ENCODE assay signal across 16 cellular contexts in genomic region chr14:52948039-52948438, GRCh38. TPM values are rescaled to one million over a fixed set of nuclear protein-coding genes. Genes with fewer than 3 reads are reported as not detected.
DNase-seq lines count a peak whose midpoint lies in the region; ATAC-seq and TF ChIP-seq lines count a peak whose summit lies in the region.
"Had no signal": no experiment of that assay in that cellular context is flagged by ENCODE, and none has a peak within 500 bp of the region (broad histone marks: within the 10 kb centered on the region; RNA-seq: fewer than 3 reads in every experiment).

No MANE protein-coding gene starts in this region.

- TF ChIP-seq POLR2A in IMR-90 (IDR thresholded peaks at IDR 0.05; ENCODE audit: low read depth, low read length) (no peak), prostate gland (IDR thresholded peaks at IDR 0.05) (no peak)

- peak overlapping the region; percentile 33; the same call in 1 of the 2 replicates for H3K27ac ChIP-seq in ACC112 (ENCODE audit: low read depth, low read length)
- H3K27ac ChIP-seq in IMR-90 (ENCODE audit: insufficient read depth, low read length) = no peak overlapping the region
- H3K27ac ChIP-seq in prostate gland = peak overlapping the region in 1 of 2 donors; percentile 2

- H3K9ac ChIP-seq in IMR-90 (ENCODE audit: low read depth, low read length) = peak overlapping the region; percentile 84

- intact Hi-C loops in IMR-90 (cut with micrococcal nuclease) = loop anchor here (2.0 to 10.0 kb wide), 3 partner anchors 71 to 123 kb away; no protein-coding TSS in a partner anchor
- intact Hi-C loops in prostate gland (cut with DNase I) = loop anchor here (10.0 kb wide), 1 partner anchor 73 kb away; no protein-coding TSS in a partner anchor

- in situ Hi-C loops in IMR-90 (cut with MboI; ENCODE audit: low sequenced_read_pairs) = no loop called here

- ATAC-seq in IMR-90 (ENCODE audit: low read depth) = no peak
- ATAC-seq: activated CD8-positive, alpha-beta T cell treated with anti-CD3 and anti-CD28 coated beads, Interleukin-2, amount 10 ng/mL, durations not matched to agents 7 days and 5 days; naive thymus-derived CD4-positive, alpha-beta T cell; stimulated activated naive CD8-positive, alpha-beta T cell treated with anti-CD3 and anti-CD28 coated beads, Interleukin-15, amount 100 ng/mL, for 72 hours had no signal

- H3K4me1 ChIP-seq in ACC112 (ENCODE audit: control insufficient read depth, insufficient read depth, low read length, unreplicated experiment) = peaks cover 47% of the 10 kb centered on the region
- peaks cover 7% of the 10 kb centered on the region for H3K4me1 ChIP-seq in IMR-90 (ENCODE audit: control insufficient read depth, insufficient read depth, low read length)
- H3K4me1 ChIP-seq in neuron (ENCODE audit: insufficient read depth, low read length) = peaks cover 25% of the 10 kb centered on the region
- H3K4me1 ChIP-seq in prostate gland (replicated peaks) = peaks cover 12% of the 10 kb centered on the region

- H2AK9ac ChIP-seq in IMR-90 (replicated peaks; ENCODE audit: low read depth, low read length, poor library complexity) = no peak overlapping the region

- H3K4me2 ChIP-seq in IMR-90 (ENCODE audit: low read depth, low read length) = peak overlapping the region; percentile 86

- POLR2A ChIA-PET in IMR-90 (lab: Charles Lee; ENCODE audit: unreplicated experiment) = interaction anchor here (0.6 kb wide), 1 partner anchor 1208 kb away, joined by 9 read pairs; no protein-coding TSS in a partner anchor

- dilution Hi-C loops in IMR-90 (cut with HindIII; ENCODE audit: low sequenced_read_pairs, unreplicated experiment) = no loop called here

- H2AK5ac ChIP-seq in IMR-90 (ENCODE audit: low read depth, low read length) = no peak overlapping the region

- H3K79me1 ChIP-seq in IMR-90 (ENCODE audit: low read depth in 1 of 2, low read length in 2 of 2) = peaks cover 4 to 31% of the 10 kb centered on the region in 2 experiments; a peak in 3 of 4 replicates

- TF ChIP-seq RAD21 in IMR-90 (IDR thresholded peaks at IDR 0.05; ENCODE audit: low read length) = no peak

- H3K18ac ChIP-seq in IMR-90 (ENCODE audit: low read depth, low read length) = no peak overlapping the region

- H3K14ac ChIP-seq in IMR-90 (replicated peaks; ENCODE audit: low read depth, low read length) = peak overlapping the region; percentile 66

- no peak for DNase-seq in IMR-90
- no peak for DNase-seq in fibroblast of mammary gland (ENCODE audit: low read depth)
- DNase-seq in activated CD8-positive, alpha-beta memory T cell treated with anti-CD3 and anti-CD28 coated beads for 24 hours = no peak
- DNase-seq in prostate gland (ENCODE audit: low spot score) = no peak
- no peak for DNase-seq in glomerular visceral epithelial cell (ENCODE audit: extremely low spot score)
- no peak for DNase-seq in NCI-H526 (lab: John Stamatoyannopoulos, UW)
- DNase-seq: activated CD8-positive, alpha-beta T cell treated with anti-CD3 and anti-CD28 coated beads, Interleukin-2, amount 10 ng/mL, durations not matched to agents 7 days and 5 days; C1 segment of cervical spinal cord; naive thymus-derived CD4-positive, alpha-beta T cell; NCI-H187 treated with DMSO at 0.1 percent for 48 hours; stimulated activated CD4-positive, alpha-beta T cell treated with anti-CD3 and anti-CD28 coated beads, Interleukin-2, amount 100 ng/mL, for 24 hours; stimulated activated naive CD8-positive, alpha-beta T cell treated with anti-CD3 and anti-CD28 coated beads, Interleukin-15, amount 100 ng/mL, for 72 hours had no signal

- H4K20me1 ChIP-seq in IMR-90 (ENCODE audit: insufficient read depth, low read length) = peaks cover 70% of the 10 kb centered on the region

- H3K4ac ChIP-seq in IMR-90 (ENCODE audit: low read depth, low read length) = no peak overlapping the region

- H2BK20ac ChIP-seq in IMR-90 (ENCODE audit: low read depth, low read length) = no peak overlapping the region

- no CpG with 5 or more reads among the region's 3 CpGs for WGBS in IMR-90 (ENCODE audit: extremely low coverage in 2 of 2, insufficient read length in 1 of 2), 2 experiments
- WGBS in prostate gland = 52% methylated on average over 3 of the region's 3 CpGs

- H2AFZ ChIP-seq in ACC112 (ENCODE audit: low read length, unreplicated experiment) (no peak overlapping the region), IMR-90 (replicated peaks; ENCODE audit: low read length, poor library complexity) (no peak overlapping the region), neuron (ENCODE audit: low read depth, low read length) (no peak overlapping the region)

- H4K91ac ChIP-seq in IMR-90 (ENCODE audit: insufficient read depth, low read depth, low read length) = no peak overlapping the region

- H3K9me3 ChIP-seq in IMR-90 (ENCODE audit: control insufficient read depth, insufficient read depth, low read length) (no peaks in the 10 kb centered on the region), neuron (ENCODE audit: low read length) (no peaks in the 10 kb centered on the region), prostate gland (no peaks in the 10 kb centered on the region)

- H3K4me3 ChIP-seq in ACC112 (ENCODE audit: low read depth, low read length) (peak overlapping the region; percentile 96), IMR-90 (ENCODE audit: insufficient read depth, low read depth, low read length) (peak overlapping the region; percentile 99), fibroblast of mammary gland (ENCODE audit: control insufficient read depth, low read depth, low read length) (peak overlapping the region; percentile 11), neuron (ENCODE audit: low read length) (peak overlapping the region; percentile 65), prostate gland (no peak overlapping the region)

- peak overlapping the region; percentile 21 for H2BK5ac ChIP-seq in IMR-90 (ENCODE audit: low read depth, low read length, poor library complexity, severe bottlenecking)

- no TSS peak for BruUV-seq in IMR-90 (replicated peaks; lab: Mats Ljungman, UMichigan)

- H4K5ac ChIP-seq in IMR-90 (ENCODE audit: low read depth, low read length) = no peak overlapping the region

- H3K56ac ChIP-seq in IMR-90 (ENCODE audit: extremely low read depth, insufficient read depth, low read length) = peak overlapping the region; percentile 51; the same call in 1 of the 2 replicates

- H2BK15ac ChIP-seq in IMR-90 (ENCODE audit: low read depth, low read length) = no peak overlapping the region

- H3K79me2 ChIP-seq in ACC112 (ENCODE audit: control insufficient read depth, insufficient read depth, low read length, unreplicated experiment) = peaks cover 77% of the 10 kb centered on the region

- TF ChIP-seq CTCF in IMR-90 (conservative IDR thresholded peaks at IDR 0.05; ENCODE audit: low read depth, low read length) (no peak), fibroblast of mammary gland (conservative IDR thresholded peaks at IDR 0.05; ENCODE audit: control insufficient read depth, insufficient read depth, low read depth, low read length) (no peak), prostate gland (IDR thresholded peaks at IDR 0.05) (no peak)

- CTCF ChIA-PET in IMR-90 (lab: Yijun Ruan, JAX) = no interaction called here

- no peak overlapping the region for H4K8ac ChIP-seq in IMR-90 (ENCODE audit: low read depth in 2 of 2, low read length in 2 of 2)

- no peaks in the 10 kb centered on the region for H3K27me3 ChIP-seq in ACC112 (ENCODE audit: insufficient read depth, low read length)
- H3K27me3 ChIP-seq in IMR-90 (ENCODE audit: control insufficient read depth, insufficient read depth, low read length) = no peaks in the 10 kb centered on the region
- H3K27me3 ChIP-seq in neuron (ENCODE audit: insufficient read depth, low read length) = no peaks in the 10 kb centered on the region
- no peaks in the 10 kb centered on the region for H3K27me3 ChIP-seq in prostate gland (replicated peaks; ENCODE audit: insufficient read depth)

- peak overlapping the region; percentile 75 for H3K23ac ChIP-seq in IMR-90 (ENCODE audit: low read depth, low read length)

- H3K36me3 ChIP-seq in ACC112 (ENCODE audit: insufficient read depth, low read length) = peaks cover 9% of the 10 kb centered on the region; the same call in 1 of the 2 replicates
- H3K36me3 ChIP-seq in IMR-90 (ENCODE audit: control insufficient read depth, insufficient read depth, low read length) = peaks cover 22% of the 10 kb centered on the region
- peaks cover 13% of the 10 kb centered on the region for H3K36me3 ChIP-seq in neuron (ENCODE audit: insufficient read depth, low read length)
- no peaks in the 10 kb centered on the region for H3K36me3 ChIP-seq in prostate gland

- H3K9me1 ChIP-seq in IMR-90 (ENCODE audit: insufficient read depth, low read length) = peaks cover 6% of the 10 kb centered on the region

- H2BK120ac ChIP-seq in IMR-90 (ENCODE audit: low read depth, low read length) = no peak overlapping the region

TF ChIP-seq in IMR-90, 13 proteins besides CTCF, POLR2A, EP300 and RAD21 (continues in another document):
- TF ChIP-seq RFX5 (IDR thresholded peaks at IDR 0.05; ENCODE audit: low read depth, low read length) = no peak
- TF ChIP-seq MAFK (IDR thresholded peaks at IDR 0.05; ENCODE audit: low read depth, low read length) = no peak
- no peak for TF ChIP-seq ELK1 (IDR thresholded peaks at IDR 0.05; ENCODE audit: borderline replicate concordance, low read depth, low read length)
- no peak for TF ChIP-seq MAZ (IDR thresholded peaks at IDR 0.05; ENCODE audit: borderline replicate concordance, low read depth, low read length)
- no peak for TF ChIP-seq NFE2L2 (IDR thresholded peaks at IDR 0.05; ENCODE audit: low read depth, low read length)
- no peak for TF ChIP-seq CHD1 (IDR thresholded peaks at IDR 0.05; ENCODE audit: low read depth, low read length)
- TF ChIP-seq SMC3 (IDR thresholded peaks at IDR 0.05; ENCODE audit: low read depth, low read length) = no peak

RNA-seq across cellular contexts. Expression of gene FERMT2, which starts 2.8 kb away (rescaled TPM):
- total RNA-seq in IMR-90 (2012; rRNA removed) (217 and 229 TPM in 2 replicates), prostate gland (10 to 100 TPM; 38.8 to 62.9 TPM)
- polyA plus RNA-seq in IMR-90 (2012; rRNA removed) = 122 and 131 TPM in 2 replicates
- polyA plus RNA-seq in IMR-90 (2012; cell fraction: cytosol; rRNA removed) = 36.4 and 49.9 TPM in 2 replicates
- 27.9 and 176 TPM in 2 replicates for polyA plus RNA-seq in IMR-90 (2012; cell fraction: nucleus; rRNA removed; ENCODE audit: low replicate concordance)
- total RNA-seq: activated CD8-positive, alpha-beta T cell treated with anti-CD3 and anti-CD28 coated beads, Interleukin-2, amount 10 ng/mL, durations not matched to agents 7 days and 5 days; HT-29; OCI-LY7 had no signal
- polyA plus RNA-seq: naive thymus-derived CD4-positive, alpha-beta T cell had no signal

Comparison
In these comparisons a context has a peak if more than half of its experiments do, and no peak if none do; other contexts are left out.
1. H3K4me3 ChIP-seq: peak in ACC112 (single experiment), IMR-90 (single experiment), fibroblast of mammary gland (single experiment) and neuron (single experiment); none in prostate gland (0 of 2).